ENCODE assay signal across 8 cellular contexts in the genomic region with DNA sequence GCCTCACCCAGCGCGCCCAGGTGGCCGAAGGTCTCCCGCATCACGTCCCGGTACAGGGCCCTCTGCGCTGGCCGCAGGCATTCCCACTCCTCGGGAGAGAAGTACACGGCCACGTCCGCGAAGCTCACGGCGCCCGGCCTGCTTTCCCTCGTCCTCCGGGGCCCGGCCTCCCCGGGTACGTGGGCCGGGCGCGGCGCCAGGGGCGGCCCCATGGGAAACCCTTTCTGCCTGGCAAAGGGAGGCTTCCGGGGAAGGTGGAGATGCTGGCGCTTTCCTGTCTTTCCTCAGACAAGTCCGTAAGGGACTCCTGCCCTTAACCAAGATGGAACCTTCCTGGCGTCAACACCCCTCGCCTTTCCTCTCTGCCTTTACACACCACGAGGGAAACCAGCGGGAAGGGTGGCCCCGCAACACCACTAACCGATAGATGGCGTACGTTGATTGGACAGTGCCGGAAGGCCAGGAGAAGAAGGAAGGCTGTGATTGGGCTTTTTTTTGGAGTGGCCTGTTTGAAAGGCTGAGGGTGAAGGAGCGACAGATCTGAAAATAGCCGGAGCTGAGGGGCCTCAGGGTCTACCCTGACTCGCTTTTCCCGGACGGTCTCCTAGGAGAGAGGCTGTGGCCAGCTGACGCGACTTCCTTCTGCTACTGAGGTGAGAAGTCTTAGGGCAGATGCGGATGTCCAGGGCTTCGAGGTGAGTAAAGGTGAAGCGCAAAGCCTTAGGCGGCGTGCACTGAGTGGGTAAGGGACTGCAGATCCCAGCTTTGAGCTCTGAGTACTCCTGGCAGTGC. TPM values are rescaled to one million over a fixed set of nuclear protein-coding genes. Genes with fewer than 3 reads are reported as not detected.
DNase-seq lines count a peak whose midpoint lies in the region; ATAC-seq and TF ChIP-seq lines count a peak whose summit lies in the region.

A gene (minus strand): TSS at position 298 of the 792 bp plus-strand sequence. CDS start 86 bp downstream, at position 212.

- peak; percentile 99 for DNase-seq in AG09309 (ENCODE audit: low read depth)
- DNase-seq in NCI-H510A treated with DMSO at 0.1 percent for 48 hours (lab: John Stamatoyannopoulos, UW) = peak; percentile 99
- peak; percentile 98 for DNase-seq in activated CD4-positive, alpha-beta T cell treated with anti-CD3 and anti-CD28 coated beads, Interleukin-2, amount 10 ng/mL, durations not matched to agents 7 days and 5 days
- peak; percentile 99 for DNase-seq in dedifferentiated amniotic fluid mesenchymal stem cell (ENCODE audit: extremely low spot score)
- peak; percentile 100 for DNase-seq in left kidney (ENCODE audit: low read depth, low spot score)
- peak; percentile 96 for DNase-seq in stimulated activated CD4-positive, alpha-beta T cell treated with anti-CD3 and anti-CD28 coated beads, Interleukin-1b, Interleukin-23, amount 100 ng/mL, for 48 hours

- ATAC-seq in GM18907 (IDR thresholded peaks at IDR 0.05; ENCODE audit: unreplicated experiment) (peak; percentile 83), HG03280 (IDR thresholded peaks at IDR 0.05; ENCODE audit: unreplicated experiment) (peak; percentile 90)

- peak within 1 kb of the TSS; percentile 73 for H3K4me3 ChIP-seq in AG09309 (ENCODE audit: control insufficient read depth, low read depth, low read length)

- H3K36me3 Mint-ChIP-seq in activated CD4-positive, alpha-beta T cell treated with anti-CD3 and anti-CD28 coated beads, Interleukin-2, amount 10 ng/mL, durations not matched to agents 7 days and 5 days (ENCODE audit: low read depth) = peaks cover 29% of the 10 kb centered on the region

- H3K4me1 Mint-ChIP-seq in activated CD4-positive, alpha-beta T cell treated with anti-CD3 and anti-CD28 coated beads, Interleukin-2, amount 10 ng/mL, durations not matched to agents 7 days and 5 days = peaks cover 37% of the 10 kb centered on the region

- POLR2A ChIA-PET in activated CD4-positive, alpha-beta T cell treated with anti-CD3 and anti-CD28 coated beads, Interleukin-2, amount 10 ng/mL, durations not matched to agents 7 days and 5 days (lab: Charles Lee) = interaction anchor here (0.6 to 1.0 kb wide), 2 partner anchors 13 to 17 kb away, joined by 3 to 5 read pairs; a partner anchor contains a TSS

- peak within 1 kb of the TSS; percentile 91 for H3K27ac Mint-ChIP-seq in activated CD4-positive, alpha-beta T cell treated with anti-CD3 and anti-CD28 coated beads, Interleukin-2, amount 10 ng/mL, durations not matched to agents 7 days and 5 days

- H3K4me3 Mint-ChIP-seq in activated CD4-positive, alpha-beta T cell treated with anti-CD3 and anti-CD28 coated beads, Interleukin-2, amount 10 ng/mL, durations not matched to agents 7 days and 5 days = peak within 1 kb of the TSS; percentile 87

- CTCF ChIA-PET in activated CD4-positive, alpha-beta T cell treated with anti-CD3 and anti-CD28 coated beads, Interleukin-2, amount 10 ng/mL, durations not matched to agents 7 days and 5 days (lab: Charles Lee) = interaction anchor here (0.7 to 3.3 kb wide), 9 partner anchors 8 to 156 kb away, joined by 3 to 16 read pairs (median 3); a partner anchor contains a TSS

- peak; percentile 24 for TF ChIP-seq CTCF in AG09309 (IDR thresholded peaks at IDR 0.05; ENCODE audit: control insufficient read depth, insufficient read depth, low read depth, low read length, missing control alignments)

- H3K9me3 Mint-ChIP-seq in activated CD4-positive, alpha-beta T cell treated with anti-CD3 and anti-CD28 coated beads, Interleukin-2, amount 10 ng/mL, durations not matched to agents 7 days and 5 days = no peaks in the 10 kb centered on the region

- H3K27me3 Mint-ChIP-seq in activated CD4-positive, alpha-beta T cell treated with anti-CD3 and anti-CD28 coated beads, Interleukin-2, amount 10 ng/mL, durations not matched to agents 7 days and 5 days = no peaks in the 10 kb centered on the region

RNA-seq across cellular contexts. Expression of the gene that starts here (rescaled TPM):
- 10 to 100 TPM; 17.0 to 18.3 TPM for total RNA-seq in activated CD4-positive, alpha-beta T cell treated with anti-CD3 and anti-CD28 coated beads, Interleukin-2, amount 10 ng/mL, durations not matched to agents 7 days and 5 days

Comparison
In these comparisons a context has a peak if more than half of its experiments do, and no peak if none do; other contexts are left out.
1. Peak in every context shown above with its lines: DNase-seq, ATAC-seq and H3K4me3 ChIP-seq.